Comparison of ENCODE assay signal across 1 cellular context in genomic region chr6:163787001-163787667, GRCh38.
TF ChIP-seq lines count a peak whose summit lies in the region.

No MANE protein-coding gene starts in this region.

TF ChIP-seq in GM12878, 131 proteins besides CTCF, POLR2A, EP300 and RAD21 (continued from another document):
- TF ChIP-seq E2F4 (IDR thresholded peaks at IDR 0.05; ENCODE audit: low read depth, low read length) (no peak), ZBTB4 (CRISPR knock-in tag; IDR thresholded peaks at IDR 0.05) (no peak), NFIC (IDR thresholded peaks at IDR 0.05; ENCODE audit: low read depth, low read length) (no peak), SUZ12 (IDR thresholded peaks at IDR 0.05; ENCODE audit: unreplicated experiment) (no peak), SP1 (IDR thresholded peaks at IDR 0.05; ENCODE audit: low read depth, low read length) (no peak)
